ENCODE assay signal across 1 cellular context in the genomic region with DNA sequence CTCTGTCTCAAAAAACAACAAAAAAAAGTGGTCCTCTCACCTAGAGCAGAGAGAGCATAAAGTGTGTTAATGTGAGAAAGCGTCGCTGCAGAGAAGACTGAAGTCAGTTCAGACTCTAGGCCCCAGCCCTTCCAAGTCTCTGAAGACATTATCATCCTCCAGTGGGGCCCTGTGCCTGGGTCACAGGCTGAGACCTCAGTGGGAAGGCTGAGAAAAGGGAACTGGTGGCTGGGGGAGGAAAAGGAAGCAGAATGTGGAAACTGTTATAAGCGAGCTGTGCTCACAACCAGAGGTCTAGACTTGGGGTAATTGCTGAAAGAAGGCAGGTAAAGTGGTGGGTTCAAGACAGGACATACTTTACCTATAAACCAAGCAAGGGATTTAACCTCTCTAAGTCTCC.
TF ChIP-seq lines count a peak whose summit lies in the region.

No MANE protein-coding gene starts in this region.

TF ChIP-seq in WTC11, 78 proteins besides CTCF, POLR2A, EP300 and RAD21 (continued from another document):
- no peak for TF ChIP-seq RELA (CRISPR knock-in tag; IDR thresholded peaks at IDR 0.05; ENCODE audit: borderline replicate concordance)
- TF ChIP-seq, protein P1, sequence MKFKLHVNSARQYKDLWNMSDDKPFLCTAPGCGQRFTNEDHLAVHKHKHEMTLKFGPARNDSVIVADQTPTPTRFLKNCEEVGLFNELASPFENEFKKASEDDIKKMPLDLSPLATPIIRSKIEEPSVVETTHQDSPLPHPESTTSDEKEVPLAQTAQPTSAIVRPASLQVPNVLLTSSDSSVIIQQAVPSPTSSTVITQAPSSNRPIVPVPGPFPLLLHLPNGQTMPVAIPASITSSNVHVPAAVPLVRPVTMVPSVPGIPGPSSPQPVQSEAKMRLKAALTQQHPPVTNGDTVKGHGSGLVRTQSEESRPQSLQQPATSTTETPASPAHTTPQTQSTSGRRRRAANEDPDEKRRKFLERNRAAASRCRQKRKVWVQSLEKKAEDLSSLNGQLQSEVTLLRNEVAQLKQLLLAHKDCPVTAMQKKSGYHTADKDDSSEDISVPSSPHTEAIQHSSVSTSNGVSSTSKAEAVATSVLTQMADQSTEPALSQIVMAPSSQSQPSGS (CRISPR knock-in tag; IDR thresholded peaks at IDR 0.05; ENCODE audit: borderline replicate concordance, low read depth): no peak
- no peak for TF ChIP-seq ZNF121 (CRISPR knock-in tag; IDR thresholded peaks at IDR 0.05)
- TF ChIP-seq JUN (CRISPR knock-in tag; IDR thresholded peaks at IDR 0.05): no peak
- no peak for TF ChIP-seq SP1 (CRISPR knock-in tag; conservative IDR thresholded peaks at IDR 0.05)
- no peak for TF ChIP-seq NR2C2 (CRISPR knock-in tag; IDR thresholded peaks at IDR 0.05)
- TF ChIP-seq CREB1 (CRISPR knock-in tag; IDR thresholded peaks at IDR 0.05): no peak
- TF ChIP-seq, protein P2, sequence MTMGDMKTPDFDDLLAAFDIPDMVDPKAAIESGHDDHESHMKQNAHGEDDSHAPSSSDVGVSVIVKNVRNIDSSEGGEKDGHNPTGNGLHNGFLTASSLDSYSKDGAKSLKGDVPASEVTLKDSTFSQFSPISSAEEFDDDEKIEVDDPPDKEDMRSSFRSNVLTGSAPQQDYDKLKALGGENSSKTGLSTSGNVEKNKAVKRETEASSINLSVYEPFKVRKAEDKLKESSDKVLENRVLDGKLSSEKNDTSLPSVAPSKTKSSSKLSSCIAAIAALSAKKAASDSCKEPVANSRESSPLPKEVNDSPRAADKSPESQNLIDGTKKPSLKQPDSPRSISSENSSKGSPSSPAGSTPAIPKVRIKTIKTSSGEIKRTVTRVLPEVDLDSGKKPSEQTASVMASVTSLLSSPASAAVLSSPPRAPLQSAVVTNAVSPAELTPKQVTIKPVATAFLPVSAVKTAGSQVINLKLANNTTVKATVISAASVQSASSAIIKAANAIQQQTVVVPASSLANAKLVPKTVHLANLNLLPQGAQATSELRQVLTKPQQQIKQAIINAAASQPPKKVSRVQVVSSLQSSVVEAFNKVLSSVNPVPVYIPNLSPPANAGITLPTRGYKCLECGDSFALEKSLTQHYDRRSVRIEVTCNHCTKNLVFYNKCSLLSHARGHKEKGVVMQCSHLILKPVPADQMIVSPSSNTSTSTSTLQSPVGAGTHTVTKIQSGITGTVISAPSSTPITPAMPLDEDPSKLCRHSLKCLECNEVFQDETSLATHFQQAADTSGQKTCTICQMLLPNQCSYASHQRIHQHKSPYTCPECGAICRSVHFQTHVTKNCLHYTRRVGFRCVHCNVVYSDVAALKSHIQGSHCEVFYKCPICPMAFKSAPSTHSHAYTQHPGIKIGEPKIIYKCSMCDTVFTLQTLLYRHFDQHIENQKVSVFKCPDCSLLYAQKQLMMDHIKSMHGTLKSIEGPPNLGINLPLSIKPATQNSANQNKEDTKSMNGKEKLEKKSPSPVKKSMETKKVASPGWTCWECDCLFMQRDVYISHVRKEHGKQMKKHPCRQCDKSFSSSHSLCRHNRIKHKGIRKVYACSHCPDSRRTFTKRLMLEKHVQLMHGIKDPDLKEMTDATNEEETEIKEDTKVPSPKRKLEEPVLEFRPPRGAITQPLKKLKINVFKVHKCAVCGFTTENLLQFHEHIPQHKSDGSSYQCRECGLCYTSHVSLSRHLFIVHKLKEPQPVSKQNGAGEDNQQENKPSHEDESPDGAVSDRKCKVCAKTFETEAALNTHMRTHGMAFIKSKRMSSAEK (CRISPR knock-in tag; IDR thresholded peaks at IDR 0.05; ENCODE audit: borderline replicate concordance): no peak
- TF ChIP-seq, protein P3, sequence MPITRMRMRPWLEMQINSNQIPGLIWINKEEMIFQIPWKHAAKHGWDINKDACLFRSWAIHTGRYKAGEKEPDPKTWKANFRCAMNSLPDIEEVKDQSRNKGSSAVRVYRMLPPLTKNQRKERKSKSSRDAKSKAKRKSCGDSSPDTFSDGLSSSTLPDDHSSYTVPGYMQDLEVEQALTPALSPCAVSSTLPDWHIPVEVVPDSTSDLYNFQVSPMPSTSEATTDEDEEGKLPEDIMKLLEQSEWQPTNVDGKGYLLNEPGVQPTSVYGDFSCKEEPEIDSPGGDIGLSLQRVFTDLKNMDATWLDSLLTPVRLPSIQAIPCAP (CRISPR knock-in tag; IDR thresholded peaks at IDR 0.05): no peak
- TF ChIP-seq KAT7 (CRISPR knock-in tag; IDR thresholded peaks at IDR 0.05; ENCODE audit: borderline replicate concordance): no peak
- TF ChIP-seq OVOL2 (CRISPR knock-in tag; IDR thresholded peaks at IDR 0.05; ENCODE audit: borderline replicate concordance): no peak
- TF ChIP-seq RORB (CRISPR knock-in tag; IDR thresholded peaks at IDR 0.05): no peak
